Comparison of ENCODE assay signal across 8 cellular contexts in the genomic region with DNA sequence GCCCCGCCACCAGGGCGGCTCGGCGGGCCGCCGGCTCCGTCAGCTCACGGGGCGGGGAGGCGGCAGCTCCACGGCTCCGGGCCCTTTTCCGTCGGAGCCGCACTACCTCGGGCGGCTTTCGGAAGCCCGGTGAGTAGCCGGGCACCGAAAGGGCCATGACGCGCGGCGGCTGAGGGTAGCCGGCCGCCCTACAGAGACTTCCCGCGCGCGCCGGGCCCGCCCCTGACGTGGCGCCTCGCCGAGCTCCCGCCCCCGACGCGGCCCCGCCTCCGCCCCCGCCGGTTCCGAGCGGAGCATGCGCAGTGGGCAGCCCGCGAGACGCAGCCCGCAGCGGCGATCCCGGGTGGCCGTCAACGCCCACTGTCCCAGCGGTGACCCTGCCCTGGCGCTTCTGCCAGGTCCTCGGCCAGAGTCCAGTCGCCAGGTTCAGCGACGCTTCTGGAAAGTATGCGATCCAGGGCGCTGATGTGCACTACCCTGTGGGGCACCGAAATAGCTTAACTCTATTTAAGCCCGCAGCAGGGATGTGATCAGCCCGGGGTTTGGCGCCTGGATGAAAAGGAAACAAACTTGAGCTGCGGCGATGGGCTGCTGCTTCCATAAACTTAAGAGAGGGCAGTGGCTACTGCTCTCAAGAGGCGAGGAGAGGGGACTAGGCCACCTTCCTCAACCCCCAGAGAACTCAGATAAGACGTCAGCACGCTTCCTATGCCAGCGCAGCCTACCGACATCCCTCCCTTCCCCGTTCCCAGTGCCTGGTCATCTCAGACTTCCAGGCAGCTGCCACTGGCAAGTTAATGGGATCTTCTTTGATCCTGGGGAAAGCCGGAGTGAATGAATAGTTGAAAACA. TPM values are rescaled to one million over a fixed set of nuclear protein-coding genes. Genes with fewer than 3 reads are reported as not detected.
DNase-seq lines count a peak whose midpoint lies in the region; ATAC-seq and TF ChIP-seq lines count a peak whose summit lies in the region.

A gene with protein sequence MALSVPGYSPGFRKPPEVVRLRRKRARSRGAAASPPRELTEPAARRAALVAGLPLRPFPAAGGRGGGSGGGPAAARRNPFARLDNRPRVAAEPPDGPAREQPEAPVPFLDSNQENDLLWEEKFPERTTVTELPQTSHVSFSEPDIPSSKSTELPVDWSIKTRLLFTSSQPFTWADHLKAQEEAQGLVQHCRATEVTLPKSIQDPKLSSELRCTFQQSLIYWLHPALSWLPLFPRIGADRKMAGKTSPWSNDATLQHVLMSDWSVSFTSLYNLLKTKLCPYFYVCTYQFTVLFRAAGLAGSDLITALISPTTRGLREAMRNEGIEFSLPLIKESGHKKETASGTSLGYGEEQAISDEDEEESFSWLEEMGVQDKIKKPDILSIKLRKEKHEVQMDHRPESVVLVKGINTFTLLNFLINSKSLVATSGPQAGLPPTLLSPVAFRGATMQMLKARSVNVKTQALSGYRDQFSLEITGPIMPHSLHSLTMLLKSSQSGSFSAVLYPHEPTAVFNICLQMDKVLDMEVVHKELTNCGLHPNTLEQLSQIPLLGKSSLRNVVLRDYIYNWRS (minus strand): TSS at position 200 of the 851 bp plus-strand sequence. CDS start 43 bp downstream, at position 157.

- H3K27me3 ChIP-seq in AG04450 (ENCODE audit: control insufficient read depth, insufficient read depth, low read length) (no peaks in the 10 kb centered on the region), mammary epithelial cell (ENCODE audit: insufficient read depth, low read length) (no peaks in the 10 kb centered on the region), smooth muscle cell (ENCODE audit: low read depth) (no peaks in the 10 kb centered on the region)

- H3K4me1 ChIP-seq in mammary epithelial cell (ENCODE audit: insufficient read depth, low read length) (peaks cover 6% of the 10 kb centered on the region), smooth muscle cell (ENCODE audit: low read depth) (peaks cover 14% of the 10 kb centered on the region)

- intact Hi-C loops in mammary epithelial cell (cut with micrococcal nuclease) = loop anchor here (1.0 to 5.0 kb wide), 2 partner anchors 46 to 304 kb away; a partner anchor contains a TSS

- in situ Hi-C loops in mammary epithelial cell (cut with MboI; ENCODE audit: low sequenced_read_pairs in 2 of 2) = no loop called here

- H4K20me1 ChIP-seq in mammary epithelial cell (ENCODE audit: insufficient read depth, low read length) (no peaks in the 10 kb centered on the region), smooth muscle cell (ENCODE audit: low read depth) (no peaks in the 10 kb centered on the region)

- ATAC-seq in GM18868 (IDR thresholded peaks at IDR 0.05; ENCODE audit: unreplicated experiment) (peak; percentile 89), HG03103 (IDR thresholded peaks at IDR 0.05; ENCODE audit: low read depth, unreplicated experiment) (peak; percentile 82)

- H3K4me3 ChIP-seq in AG04450 (ENCODE audit: low read depth, low read length) (peak within 1 kb of the TSS; percentile 88), WI38 (ENCODE audit: low read depth, low read length) (peak within 1 kb of the TSS; percentile 80), mammary epithelial cell (replicated peaks in 1 of 3; ENCODE audit: insufficient read depth in 1 of 3, low read depth in 2 of 3, low read length in 3 of 3) (peak within 1 kb of the TSS; percentile 38 to 98 (median 64)), smooth muscle cell (peak within 1 kb of the TSS; percentile 84)

- DNase-seq in AG04450 (ENCODE audit: low read depth, low spot score) (peak; percentile 27), NCI-H2196 treated with DMSO at 0.1 percent for 48 hours (lab: John Stamatoyannopoulos, UW; ENCODE audit: unreplicated experiment) (peak; percentile 83), mammary epithelial cell (peak; percentile 77), iPS-NIHi11 (ENCODE audit: low spot score) (peak; percentile 99), smooth muscle cell (lab: John Stamatoyannopoulos, UW; ENCODE audit: unreplicated experiment) (peak; percentile 83)

- no peak for TF ChIP-seq CTCF in AG04450 (IDR thresholded peaks at IDR 0.05; ENCODE audit: low read depth, low read length)
- no peak for TF ChIP-seq CTCF in WI38 (IDR thresholded peaks at IDR 0.05; ENCODE audit: low read depth, low read length)
- no peak for TF ChIP-seq CTCF in mammary epithelial cell (conservative IDR thresholded peaks at IDR 0.05 in 1 of 2, IDR thresholded peaks at IDR 0.05 in 1 of 2; ENCODE audit: extremely low read depth in 1 of 2, insufficient read depth in 1 of 2, low read depth in 1 of 2, low read length in 2 of 2)
- TF ChIP-seq CTCF in smooth muscle cell (IDR thresholded peaks at IDR 0.05; ENCODE audit: borderline replicate concordance, insufficient read depth, poor library complexity, severe bottlenecking) = peak; percentile 4

- H3K9me3 ChIP-seq in AG04450 (ENCODE audit: control insufficient read depth, insufficient read depth, low read length) = no peaks in the 10 kb centered on the region
- no peaks in the 10 kb centered on the region for H3K9me3 ChIP-seq in mammary epithelial cell (replicated peaks; ENCODE audit: insufficient read depth, low read length)
- H3K9me3 ChIP-seq in smooth muscle cell (replicated peaks; ENCODE audit: low read depth) = no peaks in the 10 kb centered on the region

- CTCF ChIA-PET in AG04450 (lab: Charles Lee) = interaction anchor here (1.0 to 5.3 kb wide), 2 partner anchors 13 to 18 kb away, joined by 3 to 47 read pairs; no protein-coding TSS in a partner anchor
- CTCF ChIA-PET in mammary epithelial cell (lab: Charles Lee; ENCODE audit: low non-redundant PET) = no interaction called here

- peaks cover 43% of the 10 kb centered on the region for H3K79me2 ChIP-seq in mammary epithelial cell (ENCODE audit: insufficient read depth, low read length)
- H3K79me2 ChIP-seq in smooth muscle cell (ENCODE audit: low read depth) = peaks cover 36% of the 10 kb centered on the region

- dilution Hi-C loops in mammary epithelial cell (cut with HindIII; ENCODE audit: low sequenced_read_pairs) = no loop called here

- H3F3A ChIP-seq in smooth muscle cell (ENCODE audit: low read depth) = peaks cover 10% of the 10 kb centered on the region

- H3K9ac ChIP-seq in mammary epithelial cell (ENCODE audit: insufficient read depth, low read length) (peak within 1 kb of the TSS; percentile 82), smooth muscle cell (ENCODE audit: low read depth) (peak within 1 kb of the TSS; percentile 89)

- POLR2A ChIA-PET in AG04450 (lab: Yijun Ruan, JAX) = interaction anchor here (0.9 to 1.2 kb wide), 3 partner anchors 10 to 109 kb away, joined by 3 to 6 read pairs (median 4); a partner anchor contains a TSS

- H3K36me3 ChIP-seq in mammary epithelial cell (ENCODE audit: insufficient read depth, low read length) (peaks cover 11% of the 10 kb centered on the region), smooth muscle cell (ENCODE audit: low read depth) (peaks cover 6% of the 10 kb centered on the region)

- WGBS in mammary epithelial cell (ENCODE audit: low coverage, missing lambda C conversion rate) = under 1% methylated on average over 15 of the region's 78 CpGs
- 1% methylated on average over 39 of the region's 78 CpGs for WGBS in smooth muscle cell (ENCODE audit: low lambda C conversion rate)

- H3K4me2 ChIP-seq in mammary epithelial cell (ENCODE audit: insufficient read depth, low read depth, low read length) = peak within 1 kb of the TSS; percentile 73
- H3K4me2 ChIP-seq in smooth muscle cell = peak within 1 kb of the TSS; percentile 90

- peak within 1 kb of the TSS; percentile 93 for H2AFZ ChIP-seq in mammary epithelial cell (ENCODE audit: low read depth, low read length)
- H2AFZ ChIP-seq in smooth muscle cell (ENCODE audit: low read depth) = peak within 1 kb of the TSS; percentile 80

- H3K27ac ChIP-seq in AG04450 (ENCODE audit: low read depth, low read length) = peak within 1 kb of the TSS; percentile 87
- H3K27ac ChIP-seq in mammary epithelial cell (ENCODE audit: insufficient read depth, low read depth, low read length) = peak within 1 kb of the TSS; percentile 78
- H3K27ac ChIP-seq in smooth muscle cell (ENCODE audit: low read depth) = peak within 1 kb of the TSS; percentile 80

- no TSS peak for BruUV-seq in mammary epithelial cell (replicated peaks; lab: Mats Ljungman, UMichigan)

RNA-seq across cellular contexts. Expression of the gene that starts here (rescaled TPM):
- polyA plus RNA-seq in AG04450 (2011; rRNA removed) (15.2 and 20.7 TPM in 2 replicates), mammary epithelial cell (25.7 TPM), smooth muscle cell (38.0 and 41.0 TPM in 2 replicates)
- polyA minus RNA-seq in AG04450 (2011; rRNA and poly(A)+ RNA removed) = 5.4 and 9.9 TPM in 2 replicates
- total RNA-seq in mammary epithelial cell (10 to 100 TPM in 1 of 2 donors, 1 to 10 TPM in 1; 8.0 to 22.9 TPM), smooth muscle cell (39.9 and 41.7 TPM in 2 replicates)
- 37.2 TPM for polyA minus RNA-seq in mammary epithelial cell

Comparison
In these comparisons a context has a peak if more than half of its experiments do, and no peak if none do; other contexts are left out.
1. Peak in every context shown above with its lines: DNase-seq, ATAC-seq, H3K4me3 ChIP-seq and H3K27ac ChIP-seq.
2. DNase-seq: peak in every context shown above with its lines; median percentile 99 in iPS-NIHi11; 83 in NCI-H2196 treated with DMSO at 0.1 percent for 48 hours; 83 in smooth muscle cell; 77 in mammary epithelial cell; 27 in AG04450.